ENCODE assay signal across 28 cellular contexts in genomic region chr9:21552244-21552825, GRCh38.
DNase-seq lines count a peak whose midpoint lies in the region; ATAC-seq, FAIRE-seq and TF ChIP-seq lines count a peak whose summit lies in the region.
"Had no signal": no experiment of that assay in that cellular context is flagged by ENCODE, and none has a peak within 500 bp of the region (broad histone marks: within the 10 kb centered on the region; RNA-seq: fewer than 3 reads in every experiment).

No MANE protein-coding gene starts in this region.

- peak overlapping the region; percentile 6 for H3K27ac Mint-ChIP-seq in CD8-positive, alpha-beta T cell
- peak overlapping the region; percentile 53 for H3K27ac Mint-ChIP-seq in endodermal cell
- H3K27ac Mint-ChIP-seq in nephron progenitor cell: peak overlapping the region; percentile 24
- H3K27ac Mint-ChIP-seq: activated CD4-positive, alpha-beta T cell treated with anti-CD3 and anti-CD28 coated beads for 36 hours; activated naive CD4-positive, alpha-beta T cell treated with anti-CD3 and anti-CD28 coated beads for 36 hours; CD14-positive monocyte had no signal

- no peak overlapping the region for H3K9ac ChIP-seq in endodermal cell (ENCODE audit: extremely low read depth, low read length, poor library complexity, severe bottlenecking)
- H3K9ac ChIP-seq: KMS-11 had no signal

- H3K27me3 Mint-ChIP-seq in CD8-positive, alpha-beta T cell (ENCODE audit: low read depth): peaks cover 15% of the 10 kb centered on the region
- H3K27me3 Mint-ChIP-seq in endodermal cell (ENCODE audit: insufficient read depth): no peaks in the 10 kb centered on the region
- peaks cover 24% of the 10 kb centered on the region for H3K27me3 Mint-ChIP-seq in nephron progenitor cell (ENCODE audit: low read depth, poor library complexity)

- CTCF ChIA-PET in CD8-positive, alpha-beta T cell (lab: Charles Lee): interaction anchor here (0.6 kb wide), 1 partner anchor 81 kb away, joined by 3 read pairs; no protein-coding TSS in a partner anchor

- H3K4me1 Mint-ChIP-seq in CD8-positive, alpha-beta T cell (ENCODE audit: low read depth): peaks cover 37% of the 10 kb centered on the region
- H3K4me1 Mint-ChIP-seq in endodermal cell (peaks cover 48% of the 10 kb centered on the region), nephron progenitor cell (peaks cover 4% of the 10 kb centered on the region)
- H3K4me1 Mint-ChIP-seq: CD14-positive monocyte, naive B cell had no signal

- no peak for TF ChIP-seq POLR2A in prostate gland (IDR thresholded peaks at IDR 0.05)

- no peak overlapping the region for H3K4me3 Mint-ChIP-seq in CD8-positive, alpha-beta T cell
- H3K4me3 Mint-ChIP-seq in endodermal cell (no peak overlapping the region), nephron progenitor cell (no peak overlapping the region)
- H3K4me3 Mint-ChIP-seq: activated CD4-positive, alpha-beta T cell treated with anti-CD3 and anti-CD28 coated beads for 36 hours; activated naive CD4-positive, alpha-beta T cell treated with anti-CD3 and anti-CD28 coated beads for 36 hours; naive B cell had no signal

- intact Hi-C loops in CD8-positive, alpha-beta T cell (cut with DNase I, micrococcal nuclease): loop anchor here (10.0 kb wide), 3 partner anchors 152 to 458 kb away; no protein-coding TSS in a partner anchor
- intact Hi-C loops in prostate gland (cut with DNase I): no loop called here

- no peaks in the 10 kb centered on the region for H3K9me3 Mint-ChIP-seq in CD8-positive, alpha-beta T cell
- H3K9me3 Mint-ChIP-seq in endodermal cell (no peaks in the 10 kb centered on the region), nephron progenitor cell (no peaks in the 10 kb centered on the region)
- H3K9me3 Mint-ChIP-seq: activated naive CD4-positive, alpha-beta T cell treated with anti-CD3 and anti-CD28 coated beads for 36 hours; naive B cell had no signal

- no peak for FAIRE-seq in D721Med (lab: Jason Lieb, UNC)
- FAIRE-seq: G401.6, GM18507, HTR-8/SVneo, pancreas had no signal

- H3K9me3 ChIP-seq in CD8-positive, alpha-beta T cell (ENCODE audit: low read length): no peaks in the 10 kb centered on the region
- no peaks in the 10 kb centered on the region for H3K9me3 ChIP-seq in endodermal cell (ENCODE audit: control insufficient read depth, low read length)
- no peaks in the 10 kb centered on the region for H3K9me3 ChIP-seq in prostate gland
- H3K9me3 ChIP-seq: esophagus squamous epithelium, pancreas, right lobe of liver, upper lobe of left lung had no signal

- H3K4me3 ChIP-seq in CD8-positive, alpha-beta T cell (ENCODE audit: low read depth, low read length): no peak overlapping the region
- no peak overlapping the region for H3K4me3 ChIP-seq in endodermal cell (ENCODE audit: low read length)
- no peak overlapping the region for H3K4me3 ChIP-seq in prostate gland
- H3K4me3 ChIP-seq: pancreas, right lobe of liver, upper lobe of left lung had no signal

- H3K27ac ChIP-seq in CD8-positive, alpha-beta T cell (ENCODE audit: low read depth, low read length): no peak overlapping the region
- H3K27ac ChIP-seq in endodermal cell (ENCODE audit: low read depth, low read length) (no peak overlapping the region), prostate gland (no peak overlapping the region)
- H3K27ac ChIP-seq: KMS-11, pancreas, right lobe of liver, upper lobe of left lung had no signal

- no peaks in the 10 kb centered on the region for H3K36me3 Mint-ChIP-seq in CD8-positive, alpha-beta T cell
- H3K36me3 Mint-ChIP-seq in endodermal cell (ENCODE audit: low read depth) (no peaks in the 10 kb centered on the region), nephron progenitor cell (ENCODE audit: low read depth) (no peaks in the 10 kb centered on the region)
- H3K36me3 Mint-ChIP-seq: CD14-positive monocyte, naive B cell had no signal

- no peaks in the 10 kb centered on the region for H3K36me3 ChIP-seq in CD8-positive, alpha-beta T cell (ENCODE audit: insufficient read depth, low read length)
- peaks cover 7% of the 10 kb centered on the region for H3K36me3 ChIP-seq in endodermal cell (ENCODE audit: control insufficient read depth, insufficient read depth, low read length)
- no peaks in the 10 kb centered on the region for H3K36me3 ChIP-seq in prostate gland
- H3K36me3 ChIP-seq: esophagus squamous epithelium, pancreas, right lobe of liver, upper lobe of left lung had no signal

- 85 to 93% methylated on average over 2 of the region's 2 CpGs for WGBS in endodermal cell (ENCODE audit: insufficient coverage in 1 of 2, insufficient read length in 1 of 2), 2 experiments
- 83% methylated on average over 2 of the region's 2 CpGs for WGBS in prostate gland

- POLR2A ChIA-PET in CD8-positive, alpha-beta T cell (lab: Charles Lee): interaction anchor here (1.1 kb wide), 1 partner anchor 81 kb away, joined by 3 read pairs; no protein-coding TSS in a partner anchor

- DNase-seq in CD8-positive, alpha-beta T cell: no peak
- DNase-seq in M059J (ENCODE audit: low read depth) (peak; percentile 44), endodermal cell (no peak), nephron progenitor cell (no peak), prostate gland (ENCODE audit: low spot score) (no peak), D721Med (ENCODE audit: insufficient read length, low spot score) (no peak)
- DNase-seq: activated CD4-positive, alpha-beta T cell treated with anti-CD3 and anti-CD28 coated beads for 36 hours; activated naive CD4-positive, alpha-beta T cell treated with anti-CD3 and anti-CD28 coated beads for 36 hours; activated T-cell treated with anti-CD3 and anti-CD28 coated beads, Interleukin-2, amount 50 U/mL, for 48 hours; anterior cingulate cortex; cerebellar nuclear complex; effector CD4-positive, alpha-beta T cell; esophagus squamous epithelium; naive B cell; NCI-H2029; NCI-H226; NCI-H748 treated with DMSO at 0.1 percent for 48 hours; pancreas; right lobe of liver; SIG-M5; upper lobe of left lung had no signal

- no peak for TF ChIP-seq CTCF in CD8-positive, alpha-beta T cell (IDR thresholded peaks at IDR 0.05)
- no peak for TF ChIP-seq CTCF in endodermal cell (conservative IDR thresholded peaks at IDR 0.05)
- no peak for TF ChIP-seq CTCF in nephron progenitor cell (IDR thresholded peaks at IDR 0.05)
- TF ChIP-seq CTCF in prostate gland (IDR thresholded peaks at IDR 0.05): no peak
- no peak for TF ChIP-seq CTCF in D721Med (IDR thresholded peaks at IDR 0.05; ENCODE audit: insufficient read depth, missing control alignments)

- ATAC-seq in CD8-positive, alpha-beta T cell: no peak
- ATAC-seq in GM19324 (IDR thresholded peaks at IDR 0.05; ENCODE audit: low FRiP score, unreplicated experiment): no peak
- no peak for ATAC-seq in HG03520 (IDR thresholded peaks at IDR 0.05; ENCODE audit: unreplicated experiment)
- ATAC-seq: activated CD4-positive, alpha-beta T cell treated with anti-CD3 and anti-CD28 coated beads for 36 hours; pancreas; right lobe of liver had no signal

- no peaks in the 10 kb centered on the region for H3K4me1 ChIP-seq in CD8-positive, alpha-beta T cell (ENCODE audit: insufficient read depth, low read length)
- H3K4me1 ChIP-seq in endodermal cell (ENCODE audit: control insufficient read depth, insufficient read depth, low read length): no peaks in the 10 kb centered on the region
- H3K4me1 ChIP-seq in prostate gland (replicated peaks): no peaks in the 10 kb centered on the region
- H3K4me1 ChIP-seq: right lobe of liver had no signal

- no peaks in the 10 kb centered on the region for H3K27me3 ChIP-seq in CD8-positive, alpha-beta T cell (ENCODE audit: insufficient read depth, low read length)
- H3K27me3 ChIP-seq in endodermal cell (ENCODE audit: control insufficient read depth, insufficient read depth, low read length, poor library complexity, severe bottlenecking): no peaks in the 10 kb centered on the region
- no peaks in the 10 kb centered on the region for H3K27me3 ChIP-seq in prostate gland (replicated peaks; ENCODE audit: insufficient read depth)
